ENCODE assay signal across 2 cellular contexts in genomic region chr1:162314226-162314625, GRCh38.
TF ChIP-seq lines count a peak whose summit lies in the region.

No MANE protein-coding gene starts in this region.

TF ChIP-seq in SK-N-SH, 30 proteins besides CTCF, POLR2A, EP300 and RAD21 (continued from another document):
- no peak for TF ChIP-seq REST (IDR thresholded peaks at IDR 0.05; ENCODE audit: low read depth, low read length)
- no peak for TF ChIP-seq GATA2 (CRISPR knock-in tag; IDR thresholded peaks at IDR 0.05)

TF ChIP-seq in SK-N-SH treated with all-trans-retinoic acid at 6 μM for 48 hours, 23 proteins besides CTCF, POLR2A, EP300 and RAD21 (continued from another document):
- TF ChIP-seq CSRNP3 (CRISPR knock-in tag; IDR thresholded peaks at IDR 0.05) (no peak), ZC3H10 (CRISPR knock-in tag; IDR thresholded peaks at IDR 0.05) (no peak)
TF ChIP-seq in SK-N-SH treated with all-trans-retinoic acid at 6 μM for 48 hours: peak in this region for 0.
